In the genomic region with DNA sequence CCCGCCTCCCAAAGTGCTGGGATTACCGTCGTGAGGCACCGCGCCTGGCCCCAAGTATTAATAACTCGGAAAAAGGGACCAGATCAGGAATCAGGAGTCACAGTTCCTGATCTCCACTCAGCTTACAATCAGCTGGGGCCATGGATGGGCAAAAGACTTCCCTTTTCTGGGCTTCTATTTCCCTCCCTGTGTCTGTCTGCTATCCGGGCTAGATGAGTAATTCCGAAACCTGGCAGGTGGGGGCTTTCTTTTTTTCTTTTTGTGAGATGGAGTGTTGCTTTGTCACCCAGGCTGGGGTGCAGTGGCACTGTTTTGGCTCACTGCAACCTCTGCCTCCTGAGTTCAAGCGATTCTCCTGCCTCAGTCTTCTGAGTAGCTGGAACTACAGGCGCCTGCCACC, we compare ENCODE assay signal across 9 cellular contexts. TPM values are rescaled to one million over a fixed set of nuclear protein-coding genes. Genes with fewer than 3 reads are reported as not detected.
DNase-seq lines count a peak whose midpoint lies in the region; ATAC-seq and TF ChIP-seq lines count a peak whose summit lies in the region.
"Had no signal": no experiment of that assay in that cellular context is flagged by ENCODE, and none has a peak within 500 bp of the region (broad histone marks: within the 10 kb centered on the region; RNA-seq: fewer than 3 reads in every experiment).

No MANE protein-coding gene starts in this region.

- H3K4me1 Mint-ChIP-seq in activated T-helper 1 cell treated with anti-CD3 and anti-CD28 coated beads, Interleukin-12 subunit alpha, Interleukin-12 subunit beta, Interleukin-2, Interleukin-4 antibody, amounts not matched to agents 30 ng/mL and 10 ng/mL and 1 ng/mL, durations not matched to agents 14 hours and 24 hours and 36 hours (ENCODE audit: low read depth): peaks cover 46% of the 10 kb centered on the region
- H3K4me1 Mint-ChIP-seq in neural progenitor cell: peaks cover 32% of the 10 kb centered on the region

- H3K4me3 ChIP-seq in neural progenitor cell: no peak overlapping the region

- no peaks in the 10 kb centered on the region for H3K27me3 Mint-ChIP-seq in activated T-helper 1 cell treated with anti-CD3 and anti-CD28 coated beads, Interleukin-12 subunit alpha, Interleukin-12 subunit beta, Interleukin-2, Interleukin-4 antibody, amounts not matched to agents 30 ng/mL and 10 ng/mL and 1 ng/mL, durations not matched to agents 14 hours and 24 hours and 36 hours (ENCODE audit: insufficient read depth)
- peaks cover 3% of the 10 kb centered on the region for H3K27me3 Mint-ChIP-seq in neural progenitor cell (ENCODE audit: insufficient read depth, low read depth)

- H3K4me1 ChIP-seq in neural progenitor cell: peaks cover 5% of the 10 kb centered on the region

- intact Hi-C loops in activated T-helper 1 cell treated with anti-CD3 and anti-CD28 coated beads, Interleukin-12 subunit alpha, Interleukin-12 subunit beta, Interleukin-2, Interleukin-4 antibody, amounts not matched to agents 30 ng/mL and 10 ng/mL and 1 ng/mL, durations not matched to agents 14 hours and 24 hours and 36 hours (cut with micrococcal nuclease): loop anchor here (5.0 to 10.0 kb wide), 3 partner anchors 370 to 1022 kb away; partner anchors contain the start of gene ZMIZ1

- H3K36me3 Mint-ChIP-seq in activated T-helper 1 cell treated with anti-CD3 and anti-CD28 coated beads, Interleukin-12 subunit alpha, Interleukin-12 subunit beta, Interleukin-2, Interleukin-4 antibody, amounts not matched to agents 30 ng/mL and 10 ng/mL and 1 ng/mL, durations not matched to agents 14 hours and 24 hours and 36 hours (ENCODE audit: low read depth): peaks cover 35% of the 10 kb centered on the region
- H3K36me3 Mint-ChIP-seq in neural progenitor cell: peaks cover 20% of the 10 kb centered on the region

- H3K27me3 ChIP-seq in neural progenitor cell: no peaks in the 10 kb centered on the region

- peaks cover 48% of the 10 kb centered on the region for H3F3A ChIP-seq in neural progenitor cell (ENCODE audit: low read depth)

- peak; percentile 78 for ATAC-seq in GM18502 (IDR thresholded peaks at IDR 0.05; ENCODE audit: poor library complexity, unreplicated experiment)
- peak; percentile 64 for ATAC-seq in GM21360 (IDR thresholded peaks at IDR 0.05; ENCODE audit: unreplicated experiment)
- peak; percentile 52 for ATAC-seq in HG03196 (IDR thresholded peaks at IDR 0.05; ENCODE audit: unreplicated experiment)

- peaks cover 30% of the 10 kb centered on the region for H4K20me1 ChIP-seq in neural progenitor cell (ENCODE audit: low read depth)

- DNase-seq in activated T-helper 1 cell treated with anti-CD3 and anti-CD28 coated beads, Interleukin-12 subunit alpha, Interleukin-12 subunit beta, Interleukin-2, Interleukin-4 antibody, amounts not matched to agents 30 ng/mL and 10 ng/mL and 1 ng/mL, durations not matched to agents 14 hours and 24 hours and 36 hours (ENCODE audit: low spot score): no peak
- DNase-seq in neural progenitor cell (ENCODE audit: low spot score): no peak
- no peak for DNase-seq in foreskin melanocyte
- DNase-seq in SW480 (ENCODE audit: low spot score): no peak
- DNase-seq in NCI-H1105 (lab: John Stamatoyannopoulos, UW): no peak
- DNase-seq: NCI-H1092 had no signal

- no peaks in the 10 kb centered on the region for H3K9me3 Mint-ChIP-seq in activated T-helper 1 cell treated with anti-CD3 and anti-CD28 coated beads, Interleukin-12 subunit alpha, Interleukin-12 subunit beta, Interleukin-2, Interleukin-4 antibody, amounts not matched to agents 30 ng/mL and 10 ng/mL and 1 ng/mL, durations not matched to agents 14 hours and 24 hours and 36 hours
- no peaks in the 10 kb centered on the region for H3K9me3 Mint-ChIP-seq in neural progenitor cell

- no peak overlapping the region for H3K27ac ChIP-seq in neural progenitor cell

- H3K27ac Mint-ChIP-seq in activated T-helper 1 cell treated with anti-CD3 and anti-CD28 coated beads, Interleukin-12 subunit alpha, Interleukin-12 subunit beta, Interleukin-2, Interleukin-4 antibody, amounts not matched to agents 30 ng/mL and 10 ng/mL and 1 ng/mL, durations not matched to agents 14 hours and 24 hours and 36 hours: peak overlapping the region; percentile 11
- no peak overlapping the region for H3K27ac Mint-ChIP-seq in neural progenitor cell

- peaks cover 4% of the 10 kb centered on the region for H3K36me3 ChIP-seq in neural progenitor cell

- H3K79me2 ChIP-seq in neural progenitor cell (ENCODE audit: low read depth): peaks cover 9% of the 10 kb centered on the region

- H3K4me3 Mint-ChIP-seq in activated T-helper 1 cell treated with anti-CD3 and anti-CD28 coated beads, Interleukin-12 subunit alpha, Interleukin-12 subunit beta, Interleukin-2, Interleukin-4 antibody, amounts not matched to agents 30 ng/mL and 10 ng/mL and 1 ng/mL, durations not matched to agents 14 hours and 24 hours and 36 hours: no peak overlapping the region
- H3K4me3 Mint-ChIP-seq in neural progenitor cell: no peak overlapping the region

- no peak for TF ChIP-seq CTCF in neural progenitor cell (IDR thresholded peaks at IDR 0.05)

- no peaks in the 10 kb centered on the region for H3K9me3 ChIP-seq in neural progenitor cell (ENCODE audit: low read depth)

- no peak overlapping the region for H2AFZ ChIP-seq in neural progenitor cell (replicated peaks)

- H3K4me2 ChIP-seq in neural progenitor cell: no peak overlapping the region

- H3K9ac ChIP-seq in neural progenitor cell: no peak overlapping the region

RNA-seq across cellular contexts. Expression of gene RPS24, which starts 11.6 kb away (rescaled TPM):
- 1,627 and 1,651 TPM in 2 replicates for total RNA-seq in activated T-helper 1 cell treated with anti-CD3 and anti-CD28 coated beads, Interleukin-12 subunit alpha, Interleukin-12 subunit beta, Interleukin-2, Interleukin-4 antibody, amounts not matched to agents 30 ng/mL and 10 ng/mL and 1 ng/mL, durations not matched to agents 14 hours and 24 hours and 36 hours
- 3,232 and 5,646 TPM in 2 replicates for total RNA-seq in neural progenitor cell (ENCODE audit: low replicate concordance)

RNA-seq across cellular contexts. Expression of gene POLR3A, which starts 15.9 kb away (rescaled TPM):
- 29.5 and 30.8 TPM in 2 replicates for total RNA-seq in activated T-helper 1 cell treated with anti-CD3 and anti-CD28 coated beads, Interleukin-12 subunit alpha, Interleukin-12 subunit beta, Interleukin-2, Interleukin-4 antibody, amounts not matched to agents 30 ng/mL and 10 ng/mL and 1 ng/mL, durations not matched to agents 14 hours and 24 hours and 36 hours
- 16.0 and 18.0 TPM in 2 replicates for total RNA-seq in neural progenitor cell (ENCODE audit: low replicate concordance)
